In genomic region chr17:42221886-42222745, GRCh38 we compare ENCODE assay signal across 1 cellular context.
TF ChIP-seq lines count a peak whose summit lies in the region.

No MANE protein-coding gene starts in this region.

TF ChIP-seq in HepG2, 621 proteins besides CTCF, POLR2A, EP300 and RAD21 (continues in another document):
- no peak for TF ChIP-seq RBAK (CRISPR knock-in tag; IDR thresholded peaks at IDR 0.05)
- no peak for TF ChIP-seq HNF1B (CRISPR knock-in tag; IDR thresholded peaks at IDR 0.05)
- TF ChIP-seq CENPX (CRISPR knock-in tag; IDR thresholded peaks at IDR 0.05) = no peak
- no peak for TF ChIP-seq TAF1 (CRISPR knock-in tag; IDR thresholded peaks at IDR 0.05)
- no peak for TF ChIP-seq NFYC (CRISPR knock-in tag; IDR thresholded peaks at IDR 0.05)
- no peak for TF ChIP-seq TGIF2 (CRISPR knock-in tag; IDR thresholded peaks at IDR 0.05)
- TF ChIP-seq IKZF1 (IDR thresholded peaks at IDR 0.05) = peak; percentile 76; the same call in 1 of the 2 replicates
- TF ChIP-seq PLRG1 (conservative IDR thresholded peaks at IDR 0.05) = no peak
- TF ChIP-seq, protein P1, sequence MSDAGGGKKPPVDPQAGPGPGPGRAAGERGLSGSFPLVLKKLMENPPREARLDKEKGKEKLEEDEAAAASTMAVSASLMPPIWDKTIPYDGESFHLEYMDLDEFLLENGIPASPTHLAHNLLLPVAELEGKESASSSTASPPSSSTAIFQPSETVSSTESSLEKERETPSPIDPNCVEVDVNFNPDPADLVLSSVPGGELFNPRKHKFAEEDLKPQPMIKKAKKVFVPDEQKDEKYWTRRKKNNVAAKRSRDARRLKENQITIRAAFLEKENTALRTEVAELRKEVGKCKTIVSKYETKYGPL (CRISPR knock-in tag; IDR thresholded peaks at IDR 0.05) = no peak
- TF ChIP-seq SMARCC2 (IDR thresholded peaks at IDR 0.05) = no peak
- TF ChIP-seq ZNF17 (CRISPR knock-in tag; IDR thresholded peaks at IDR 0.05) = no peak
- 0 out of 2 replicates have a peak, but pooled peaks have one; percentile 31 for TF ChIP-seq SIN3B (IDR thresholded peaks at IDR 0.05; ENCODE audit: low read length)
- TF ChIP-seq ARNT2 (CRISPR knock-in tag; IDR thresholded peaks at IDR 0.05; ENCODE audit: low read depth) = 0 out of 2 replicates have a peak, but pooled peaks have one; percentile 26
- 0 out of 2 replicates have a peak, but pooled peaks have one; percentile 29 for TF ChIP-seq SPEN (CRISPR knock-in tag; IDR thresholded peaks at IDR 0.05; ENCODE audit: low read depth)
- no peak for TF ChIP-seq SP140L (CRISPR knock-in tag; IDR thresholded peaks at IDR 0.05; ENCODE audit: borderline replicate concordance)
- TF ChIP-seq, protein P2, sequence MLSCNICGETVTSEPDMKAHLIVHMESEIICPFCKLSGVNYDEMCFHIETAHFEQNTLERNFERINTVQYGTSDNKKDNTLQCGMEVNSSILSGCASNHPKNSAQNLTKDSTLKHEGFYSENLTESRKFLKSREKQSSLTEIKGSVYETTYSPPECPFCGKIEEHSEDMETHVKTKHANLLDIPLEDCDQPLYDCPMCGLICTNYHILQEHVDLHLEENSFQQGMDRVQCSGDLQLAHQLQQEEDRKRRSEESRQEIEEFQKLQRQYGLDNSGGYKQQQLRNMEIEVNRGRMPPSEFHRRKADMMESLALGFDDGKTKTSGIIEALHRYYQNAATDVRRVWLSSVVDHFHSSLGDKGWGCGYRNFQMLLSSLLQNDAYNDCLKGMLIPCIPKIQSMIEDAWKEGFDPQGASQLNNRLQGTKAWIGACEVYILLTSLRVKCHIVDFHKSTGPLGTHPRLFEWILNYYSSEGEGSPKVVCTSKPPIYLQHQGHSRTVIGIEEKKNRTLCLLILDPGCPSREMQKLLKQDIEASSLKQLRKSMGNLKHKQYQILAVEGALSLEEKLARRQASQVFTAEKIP (CRISPR knock-in tag; IDR thresholded peaks at IDR 0.05; ENCODE audit: borderline replicate concordance) = no peak
- no peak for TF ChIP-seq SIN3A (IDR thresholded peaks at IDR 0.05; ENCODE audit: borderline replicate concordance, low read depth, low read length)
- 0 out of 2 replicates have a peak, but pooled peaks have one; percentile 42 for TF ChIP-seq ZBTB38 (CRISPR knock-in tag; IDR thresholded peaks at IDR 0.05)
- no peak for TF ChIP-seq TIGD3 (CRISPR knock-in tag; IDR thresholded peaks at IDR 0.05; ENCODE audit: borderline replicate concordance)
- no peak for TF ChIP-seq MBNL3 (CRISPR knock-in tag; conservative IDR thresholded peaks at IDR 0.05)
- no peak for TF ChIP-seq NR2F6 (IDR thresholded peaks at IDR 0.05)
- 0 out of 2 replicates have a peak, but pooled peaks have one; percentile 20 for TF ChIP-seq NR2F6 (CRISPR knock-in tag; IDR thresholded peaks at IDR 0.05)
- no peak for TF ChIP-seq ZNF275 (CRISPR knock-in tag; IDR thresholded peaks at IDR 0.05; ENCODE audit: borderline replicate concordance)
- TF ChIP-seq ZNF839 (CRISPR knock-in tag; IDR thresholded peaks at IDR 0.05; ENCODE audit: borderline replicate concordance) = 0 out of 2 replicates have a peak, but pooled peaks have one; percentile 70
- TF ChIP-seq ZNF292 (CRISPR knock-in tag; IDR thresholded peaks at IDR 0.05; ENCODE audit: borderline replicate concordance, low read depth) = peak; percentile 18; the same call in 1 of the 2 replicates
- TF ChIP-seq SOX6 (IDR thresholded peaks at IDR 0.05) = no peak
- no peak for TF ChIP-seq SOX6 (CRISPR knock-in tag; IDR thresholded peaks at IDR 0.05)
- no peak for TF ChIP-seq ZNF773 (CRISPR knock-in tag; IDR thresholded peaks at IDR 0.05; ENCODE audit: borderline replicate concordance)
- TF ChIP-seq FOXP4 (CRISPR knock-in tag; IDR thresholded peaks at IDR 0.05) = no peak
- no peak for TF ChIP-seq PHF5A (CRISPR knock-in tag; IDR thresholded peaks at IDR 0.05; ENCODE audit: low read depth, unreplicated experiment)
- no peak for TF ChIP-seq ZNF382 (CRISPR knock-in tag; IDR thresholded peaks at IDR 0.05; ENCODE audit: borderline replicate concordance)
- TF ChIP-seq FOSL2 (CRISPR knock-in tag; IDR thresholded peaks at IDR 0.05) = no peak
- no peak for TF ChIP-seq TEAD3 (CRISPR knock-in tag; optimal IDR thresholded peaks at IDR 0.05; ENCODE audit: borderline replicate concordance)
- 0 out of 2 replicates have a peak, but pooled peaks have one; percentile 29 for TF ChIP-seq ZNF451 (CRISPR knock-in tag; IDR thresholded peaks at IDR 0.05)
- TF ChIP-seq MYNN (CRISPR knock-in tag; IDR thresholded peaks at IDR 0.05; ENCODE audit: low read depth) = no peak
- TF ChIP-seq, protein P3, sequence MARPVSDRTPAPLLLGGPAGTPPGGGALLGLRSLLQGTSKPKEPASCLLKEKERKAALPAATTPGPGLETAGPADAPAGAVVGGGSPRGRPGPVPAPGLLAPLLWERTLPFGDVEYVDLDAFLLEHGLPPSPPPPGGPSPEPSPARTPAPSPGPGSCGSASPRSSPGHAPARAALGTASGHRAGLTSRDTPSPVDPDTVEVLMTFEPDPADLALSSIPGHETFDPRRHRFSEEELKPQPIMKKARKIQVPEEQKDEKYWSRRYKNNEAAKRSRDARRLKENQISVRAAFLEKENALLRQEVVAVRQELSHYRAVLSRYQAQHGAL (CRISPR knock-in tag; IDR thresholded peaks at IDR 0.05; ENCODE audit: not compliant biosample characterization) = no peak
- no peak for TF ChIP-seq POGZ (CRISPR knock-in tag; IDR thresholded peaks at IDR 0.05)
- no peak for TF ChIP-seq ZNF281 (CRISPR knock-in tag; IDR thresholded peaks at IDR 0.05; ENCODE audit: borderline replicate concordance)
- TF ChIP-seq, protein P4, sequence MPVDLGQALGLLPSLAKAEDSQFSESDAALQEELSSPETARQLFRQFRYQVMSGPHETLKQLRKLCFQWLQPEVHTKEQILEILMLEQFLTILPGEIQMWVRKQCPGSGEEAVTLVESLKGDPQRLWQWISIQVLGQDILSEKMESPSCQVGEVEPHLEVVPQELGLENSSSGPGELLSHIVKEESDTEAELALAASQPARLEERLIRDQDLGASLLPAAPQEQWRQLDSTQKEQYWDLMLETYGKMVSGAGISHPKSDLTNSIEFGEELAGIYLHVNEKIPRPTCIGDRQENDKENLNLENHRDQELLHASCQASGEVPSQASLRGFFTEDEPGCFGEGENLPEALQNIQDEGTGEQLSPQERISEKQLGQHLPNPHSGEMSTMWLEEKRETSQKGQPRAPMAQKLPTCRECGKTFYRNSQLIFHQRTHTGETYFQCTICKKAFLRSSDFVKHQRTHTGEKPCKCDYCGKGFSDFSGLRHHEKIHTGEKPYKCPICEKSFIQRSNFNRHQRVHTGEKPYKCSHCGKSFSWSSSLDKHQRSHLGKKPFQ (CRISPR knock-in tag; IDR thresholded peaks at IDR 0.05; ENCODE audit: insufficient replicate concordance) = no peak
- TF ChIP-seq SYNCRIP (IDR thresholded peaks at IDR 0.05; ENCODE audit: insufficient read depth, low read depth, low read length) = no peak
- no peak for TF ChIP-seq ZFY (CRISPR knock-in tag; IDR thresholded peaks at IDR 0.05)
- TF ChIP-seq FUBP1 (CRISPR knock-in tag; IDR thresholded peaks at IDR 0.05; ENCODE audit: borderline replicate concordance) = no peak
- TF ChIP-seq NFE2L2 (IDR thresholded peaks at IDR 0.05; ENCODE audit: low read length) = no peak
- no peak for TF ChIP-seq SRSF9 (IDR thresholded peaks at IDR 0.05; ENCODE audit: borderline replicate concordance, insufficient read depth, low read depth, low read length, poor library complexity, severe bottlenecking)
- TF ChIP-seq, protein P5, sequence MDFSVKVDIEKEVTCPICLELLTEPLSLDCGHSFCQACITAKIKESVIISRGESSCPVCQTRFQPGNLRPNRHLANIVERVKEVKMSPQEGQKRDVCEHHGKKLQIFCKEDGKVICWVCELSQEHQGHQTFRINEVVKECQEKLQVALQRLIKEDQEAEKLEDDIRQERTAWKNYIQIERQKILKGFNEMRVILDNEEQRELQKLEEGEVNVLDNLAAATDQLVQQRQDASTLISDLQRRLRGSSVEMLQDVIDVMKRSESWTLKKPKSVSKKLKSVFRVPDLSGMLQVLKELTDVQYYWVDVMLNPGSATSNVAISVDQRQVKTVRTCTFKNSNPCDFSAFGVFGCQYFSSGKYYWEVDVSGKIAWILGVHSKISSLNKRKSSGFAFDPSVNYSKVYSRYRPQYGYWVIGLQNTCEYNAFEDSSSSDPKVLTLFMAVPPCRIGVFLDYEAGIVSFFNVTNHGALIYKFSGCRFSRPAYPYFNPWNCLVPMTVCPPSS (IDR thresholded peaks at IDR 0.05) = no peak
- no peak for TF ChIP-seq NFKB2 (CRISPR knock-in tag; IDR thresholded peaks at IDR 0.05; ENCODE audit: borderline replicate concordance)
- peak; percentile 29; the same call in 1 of the 2 replicates for TF ChIP-seq SAP130 (CRISPR knock-in tag; IDR thresholded peaks at IDR 0.05; ENCODE audit: low read depth)
- no peak for TF ChIP-seq MYC (CRISPR knock-in tag; IDR thresholded peaks at IDR 0.05; ENCODE audit: borderline replicate concordance)
- 0 out of 2 replicates have a peak, but pooled peaks have one; percentile 9 for TF ChIP-seq ZMYM3 (CRISPR knock-in tag; IDR thresholded peaks at IDR 0.05)
